1 cellular context compared by ENCODE assay signal in genomic region chr6:46963039-46963438, GRCh38.
TF ChIP-seq lines count a peak whose summit lies in the region.

No MANE protein-coding gene starts in this region.

TF ChIP-seq in GM23338, 12 proteins besides CTCF, POLR2A, EP300 and RAD21 (continued from another document):
- peak; percentile 83 for TF ChIP-seq ZNF462 (CRISPR knock-in tag; IDR thresholded peaks at IDR 0.05)
- TF ChIP-seq ZNF331 (CRISPR knock-in tag; IDR thresholded peaks at IDR 0.05; ENCODE audit: low read depth) = no peak
